Comparison of ENCODE assay signal across 22 cellular contexts in the genomic region with DNA sequence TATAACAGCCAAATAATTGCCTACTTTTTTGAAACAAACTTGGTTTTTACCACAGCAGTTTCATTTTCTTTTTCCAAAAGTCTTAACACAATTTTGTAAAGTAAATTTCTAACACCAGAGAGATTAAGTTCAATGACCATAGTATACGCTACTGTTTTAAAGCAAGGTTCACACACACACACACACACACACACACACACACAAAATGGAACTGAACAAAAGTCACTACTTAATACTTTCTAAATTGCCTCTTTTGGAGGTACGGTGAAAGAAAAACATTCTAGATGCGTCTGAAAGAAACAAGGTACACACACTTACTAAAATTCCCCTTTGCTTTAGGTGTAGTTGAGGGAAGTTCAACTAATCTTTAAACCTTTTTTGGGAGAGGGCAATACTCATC. TPM values are rescaled to one million over a fixed set of nuclear protein-coding genes. Genes with fewer than 3 reads are reported as not detected.
DNase-seq lines count a peak whose midpoint lies in the region; ATAC-seq and TF ChIP-seq lines count a peak whose summit lies in the region.
"Had no signal": no experiment of that assay in that cellular context is flagged by ENCODE, and none has a peak within 500 bp of the region (broad histone marks: within the 10 kb centered on the region; RNA-seq: fewer than 3 reads in every experiment).

No MANE protein-coding gene starts in this region.

- no peaks in the 10 kb centered on the region for H3K9me3 Mint-ChIP-seq in activated T-cell treated with anti-CD3 and anti-CD28 coated beads, Interleukin-2, amount 50 U/mL, for 72 hours
- peaks cover 7% of the 10 kb centered on the region for H3K9me3 Mint-ChIP-seq in activated T-helper 2 cell treated with anti-CD3 and anti-CD28 coated beads, Interferon-gamma antibody, Interleukin-2, Interleukin-4, amounts not matched to agents 10 μg/mL and 5 μg/mL and 100 μg/mL, durations not matched to agents 14 hours and 24 hours and 36 hours
- no peaks in the 10 kb centered on the region for H3K9me3 Mint-ChIP-seq in stimulated activated memory B cell treated with anti-CD40 and anti-IgM and Interleukin-4, amounts not matched to agents 10 μg/mL and 1 μg/mL and 100 μg/mL, for 72 hours
- H3K9me3 Mint-ChIP-seq: stimulated activated naive B cell treated with anti-CD40 and anti-IgM and Interleukin-4, amounts not matched to agents 10 μg/mL and 1 μg/mL and 100 μg/mL, for 72 hours had no signal

- peak overlapping the region; percentile 66 for H3K9ac ChIP-seq in Loucy (ENCODE audit: low read depth, low read length, poor library complexity, severe bottlenecking)

- no peaks in the 10 kb centered on the region for H4K20me1 ChIP-seq in Loucy (ENCODE audit: insufficient read depth, low read length, poor library complexity, severe bottlenecking)

- peak overlapping the region; percentile 35 to 82 for H3K4me3 Mint-ChIP-seq in activated T-cell treated with anti-CD3 and anti-CD28 coated beads, Interleukin-2, amount 50 U/mL, for 72 hours
- H3K4me3 Mint-ChIP-seq in activated T-helper 2 cell treated with anti-CD3 and anti-CD28 coated beads, Interferon-gamma antibody, Interleukin-2, Interleukin-4, amounts not matched to agents 10 μg/mL and 5 μg/mL and 100 μg/mL, durations not matched to agents 14 hours and 24 hours and 36 hours (ENCODE audit: low read depth): no peak overlapping the region
- no peak overlapping the region for H3K4me3 Mint-ChIP-seq in stimulated activated memory B cell treated with anti-CD40 and anti-IgM and Interleukin-4, amounts not matched to agents 10 μg/mL and 1 μg/mL and 100 μg/mL, for 72 hours

- H3K9me2 ChIP-seq in Loucy (replicated peaks; ENCODE audit: low read depth, low read length): no peaks in the 10 kb centered on the region

- H3F3A ChIP-seq in Loucy (ENCODE audit: low read depth): peaks cover 21% of the 10 kb centered on the region

- no peaks in the 10 kb centered on the region; the same call in 1 of the 2 replicates for H3K9me3 ChIP-seq in Loucy (ENCODE audit: insufficient read depth, low read depth, low read length)
- H3K9me3 ChIP-seq: right atrium auricular region, transverse colon had no signal

- H3K36me3 Mint-ChIP-seq in activated T-cell treated with anti-CD3 and anti-CD28 coated beads, Interleukin-2, amount 50 U/mL, for 72 hours (ENCODE audit: insufficient read depth in 2 of 2): peaks cover 8 to 23% of the 10 kb centered on the region in 2 donors
- H3K36me3 Mint-ChIP-seq in activated T-helper 2 cell treated with anti-CD3 and anti-CD28 coated beads, Interferon-gamma antibody, Interleukin-2, Interleukin-4, amounts not matched to agents 10 μg/mL and 5 μg/mL and 100 μg/mL, durations not matched to agents 14 hours and 24 hours and 36 hours (ENCODE audit: low read depth): peaks cover 52% of the 10 kb centered on the region
- H3K36me3 Mint-ChIP-seq in stimulated activated memory B cell treated with anti-CD40 and anti-IgM and Interleukin-4, amounts not matched to agents 10 μg/mL and 1 μg/mL and 100 μg/mL, for 72 hours: peaks cover 41% of the 10 kb centered on the region

- H3K4me2 ChIP-seq in Loucy (ENCODE audit: low read depth, low read length, poor library complexity, severe bottlenecking): peak overlapping the region; percentile 75

- peaks cover 51% of the 10 kb centered on the region for H3K36me3 ChIP-seq in Loucy (ENCODE audit: insufficient read depth, low read length)
- H3K36me3 ChIP-seq: transverse colon had no signal

- H3K4me1 ChIP-seq in Loucy (ENCODE audit: insufficient read depth, low read length, poor library complexity, severe bottlenecking): peaks cover 97% of the 10 kb centered on the region
- H3K4me1 ChIP-seq: right atrium auricular region had no signal

- no peaks in the 10 kb centered on the region for H3K27me3 ChIP-seq in Loucy (ENCODE audit: insufficient read depth, low read length, poor library complexity, severe bottlenecking)
- H3K27me3 ChIP-seq: right atrium auricular region, transverse colon had no signal

- H2AFZ ChIP-seq in Loucy (ENCODE audit: low read length): no peak overlapping the region

- H3K27ac Mint-ChIP-seq in activated T-cell treated with anti-CD3 and anti-CD28 coated beads, Interleukin-2, amount 50 U/mL, for 72 hours: peak overlapping the region; percentile 70
- peak overlapping the region; percentile 65 for H3K27ac Mint-ChIP-seq in activated T-helper 2 cell treated with anti-CD3 and anti-CD28 coated beads, Interferon-gamma antibody, Interleukin-2, Interleukin-4, amounts not matched to agents 10 μg/mL and 5 μg/mL and 100 μg/mL, durations not matched to agents 14 hours and 24 hours and 36 hours
- H3K27ac Mint-ChIP-seq in stimulated activated memory B cell treated with anti-CD40 and anti-IgM and Interleukin-4, amounts not matched to agents 10 μg/mL and 1 μg/mL and 100 μg/mL, for 72 hours: peak overlapping the region; percentile 62

- no peak for TF ChIP-seq CTCF in Loucy (conservative IDR thresholded peaks at IDR 0.05; ENCODE audit: low read length)

- no peaks in the 10 kb centered on the region for H3K27me3 Mint-ChIP-seq in activated T-cell treated with anti-CD3 and anti-CD28 coated beads, Interleukin-2, amount 50 U/mL, for 72 hours (ENCODE audit: low read depth)
- no peaks in the 10 kb centered on the region for H3K27me3 Mint-ChIP-seq in activated T-helper 2 cell treated with anti-CD3 and anti-CD28 coated beads, Interferon-gamma antibody, Interleukin-2, Interleukin-4, amounts not matched to agents 10 μg/mL and 5 μg/mL and 100 μg/mL, durations not matched to agents 14 hours and 24 hours and 36 hours (ENCODE audit: low read depth)
- no peaks in the 10 kb centered on the region for H3K27me3 Mint-ChIP-seq in stimulated activated memory B cell treated with anti-CD40 and anti-IgM and Interleukin-4, amounts not matched to agents 10 μg/mL and 1 μg/mL and 100 μg/mL, for 72 hours
- H3K27me3 Mint-ChIP-seq: stimulated activated naive B cell treated with anti-CD40 and anti-IgM and Interleukin-4, amounts not matched to agents 10 μg/mL and 1 μg/mL and 100 μg/mL, for 72 hours had no signal

- intact Hi-C loops in activated T-helper 2 cell treated with anti-CD3 and anti-CD28 coated beads, Interferon-gamma antibody, Interleukin-2, Interleukin-4, amounts not matched to agents 10 μg/mL and 5 μg/mL and 100 μg/mL, durations not matched to agents 14 hours and 24 hours and 36 hours (cut with micrococcal nuclease): loop anchor here (5.0 kb wide), 1 partner anchor 297 kb away; no protein-coding TSS in a partner anchor

- H3K4me3 ChIP-seq in Loucy (ENCODE audit: low read length, poor library complexity, severe bottlenecking): peak overlapping the region; percentile 65
- H3K4me3 ChIP-seq: right atrium auricular region, transverse colon had no signal

- DNase-seq in activated T-cell treated with anti-CD3 and anti-CD28 coated beads, Interleukin-2, amount 50 U/mL, for 72 hours: no peak
- DNase-seq in activated T-cell treated with anti-CD3 and anti-CD28 coated beads, Interleukin-2, amount 50 U/mL, for 48 hours: no peak
- DNase-seq in activated T-helper 2 cell treated with anti-CD3 and anti-CD28 coated beads, Interferon-gamma antibody, Interleukin-2, Interleukin-4, amounts not matched to agents 10 μg/mL and 5 μg/mL and 100 μg/mL, durations not matched to agents 14 hours and 24 hours and 36 hours (ENCODE audit: low spot score): no peak
- DNase-seq in RPMI8226 (no peak), NOMO-1 treated with DMSO at 0.1 percent for 48 hours (lab: John Stamatoyannopoulos, UW; ENCODE audit: unreplicated experiment) (no peak)
- DNase-seq: ACHN; activated CD4-positive, alpha-beta T cell treated with anti-CD3 and anti-CD28 coated beads for 1 hour; DMS79; GOT3; head of caudate nucleus; IMR-90; NCI-H1092; NCI-H526 treated with DMSO at 0.1 percent for 48 hours; OCI-M1; SIG-M5; stimulated activated CD4-positive, alpha-beta T cell treated with anti-CD3 and anti-CD28 coated beads, Interleukin-15, amount 100 ng/mL, for 24 hours; stimulated activated naive B cell treated with anti-CD40 and anti-IgM and Interleukin-4, amounts not matched to agents 10 μg/mL and 1 μg/mL and 100 μg/mL, for 72 hours; transverse colon had no signal

- H3K4me1 Mint-ChIP-seq in activated T-cell treated with anti-CD3 and anti-CD28 coated beads, Interleukin-2, amount 50 U/mL, for 72 hours (ENCODE audit: low read depth): peaks cover 85% of the 10 kb centered on the region
- H3K4me1 Mint-ChIP-seq in activated T-helper 2 cell treated with anti-CD3 and anti-CD28 coated beads, Interferon-gamma antibody, Interleukin-2, Interleukin-4, amounts not matched to agents 10 μg/mL and 5 μg/mL and 100 μg/mL, durations not matched to agents 14 hours and 24 hours and 36 hours (ENCODE audit: low read depth): peaks cover 80% of the 10 kb centered on the region
- peaks cover 33% of the 10 kb centered on the region for H3K4me1 Mint-ChIP-seq in stimulated activated memory B cell treated with anti-CD40 and anti-IgM and Interleukin-4, amounts not matched to agents 10 μg/mL and 1 μg/mL and 100 μg/mL, for 72 hours

- H3K79me2 ChIP-seq in Loucy (ENCODE audit: insufficient read depth, low read length): peaks cover 33% of the 10 kb centered on the region

- no peak for ATAC-seq in activated T-cell treated with anti-CD3 and anti-CD28 coated beads, Interleukin-2, amount 50 U/mL, for 72 hours (replicated peaks in 1 of 2)
- no peak for ATAC-seq in stimulated activated memory B cell treated with anti-CD40 and anti-IgM and Interleukin-4, amounts not matched to agents 10 μg/mL and 1 μg/mL and 100 μg/mL, for 72 hours
- ATAC-seq in HG02588 (IDR thresholded peaks at IDR 0.05; ENCODE audit: unreplicated experiment): no peak
- ATAC-seq: stimulated activated naive B cell treated with anti-CD40 and anti-IgM and Interleukin-4, amounts not matched to agents 10 μg/mL and 1 μg/mL and 100 μg/mL, for 72 hours had no signal

RNA-seq across cellular contexts. Expression of gene C21orf91, which starts 30.1 kb away (rescaled TPM):
- total RNA-seq in activated T-cell treated with anti-CD3 and anti-CD28 coated beads, Interleukin-2, amount 50 U/mL, for 72 hours: 10 to 100 TPM; 22.7 to 24.2 TPM
- 22.5 and 27.0 TPM in 2 replicates for total RNA-seq in activated T-helper 2 cell treated with anti-CD3 and anti-CD28 coated beads, Interferon-gamma antibody, Interleukin-2, Interleukin-4, amounts not matched to agents 10 μg/mL and 5 μg/mL and 100 μg/mL, durations not matched to agents 14 hours and 24 hours and 36 hours

Comparison
In these comparisons a context has a peak if more than half of its experiments do, and no peak if none do; other contexts are left out.
1. H3K4me3 Mint-ChIP-seq: peak in activated T-cell treated with anti-CD3 and anti-CD28 coated beads, Interleukin-2, amount 50 U/mL, for 72 hours (2 of 2); none in activated T-helper 2 cell treated with anti-CD3 and anti-CD28 coated beads, Interferon-gamma antibody, Interleukin-2, Interleukin-4, amounts not matched to agents 10 μg/mL and 5 μg/mL and 100 μg/mL, durations not matched to agents 14 hours and 24 hours and 36 hours (single experiment) and stimulated activated memory B cell treated with anti-CD40 and anti-IgM and Interleukin-4, amounts not matched to agents 10 μg/mL and 1 μg/mL and 100 μg/mL, for 72 hours (single experiment).
2. Peak in every context shown above with its lines, with median percentiles within 50 percentile points of each other: H3K27ac Mint-ChIP-seq.